In genomic region chr1:202235856-202236837, GRCh38 we compare ENCODE assay signal across 1 cellular context.
TF ChIP-seq lines count a peak whose summit lies in the region.

No MANE protein-coding gene starts in this region.

TF ChIP-seq in HEK293, 187 proteins besides CTCF, POLR2A, EP300 and RAD21 (continued from another document):
- TF ChIP-seq PRDM10 (tag by site-specific recombination; IDR thresholded peaks at IDR 0.05) = peak; percentile 70
- TF ChIP-seq ZNF404 (tag by site-specific recombination; IDR thresholded peaks at IDR 0.05) = no peak
- TF ChIP-seq, protein P1, sequence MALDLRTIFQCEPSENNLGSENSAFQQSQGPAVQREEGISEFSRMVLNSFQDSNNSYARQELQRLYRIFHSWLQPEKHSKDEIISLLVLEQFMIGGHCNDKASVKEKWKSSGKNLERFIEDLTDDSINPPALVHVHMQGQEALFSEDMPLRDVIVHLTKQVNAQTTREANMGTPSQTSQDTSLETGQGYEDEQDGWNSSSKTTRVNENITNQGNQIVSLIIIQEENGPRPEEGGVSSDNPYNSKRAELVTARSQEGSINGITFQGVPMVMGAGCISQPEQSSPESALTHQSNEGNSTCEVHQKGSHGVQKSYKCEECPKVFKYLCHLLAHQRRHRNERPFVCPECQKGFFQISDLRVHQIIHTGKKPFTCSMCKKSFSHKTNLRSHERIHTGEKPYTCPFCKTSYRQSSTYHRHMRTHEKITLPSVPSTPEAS (tag by site-specific recombination; IDR thresholded peaks at IDR 0.05) = no peak
- no peak for TF ChIP-seq ZBTB26 (tag by site-specific recombination; optimal IDR thresholded peaks at IDR 0.05)
- TF ChIP-seq ZNF174 (tag by site-specific recombination; IDR thresholded peaks at IDR 0.05) = no peak
- no peak for TF ChIP-seq HOXD13 (CRISPR knock-in tag; IDR thresholded peaks at IDR 0.05; ENCODE audit: borderline replicate concordance)
- TF ChIP-seq ZNF600 (tag by site-specific recombination; IDR thresholded peaks at IDR 0.05) = peak; percentile 77
- no peak for TF ChIP-seq HOXA7 (CRISPR knock-in tag; IDR thresholded peaks at IDR 0.05; ENCODE audit: borderline replicate concordance)
- TF ChIP-seq ZNF777 (tag by site-specific recombination; IDR thresholded peaks at IDR 0.05; ENCODE audit: borderline replicate concordance) = no peak
- TF ChIP-seq ZNF398 (tag by site-specific recombination; IDR thresholded peaks at IDR 0.05) = no peak
- TF ChIP-seq ZNF561 (tag by site-specific recombination; IDR thresholded peaks at IDR 0.05; ENCODE audit: borderline replicate concordance) = peak; percentile 61; the same call in 1 of the 2 replicates
- no peak for TF ChIP-seq HOXC10 (CRISPR knock-in tag; IDR thresholded peaks at IDR 0.05)
- no peak for TF ChIP-seq BCL11B (tag by site-specific recombination; IDR thresholded peaks at IDR 0.05; ENCODE audit: low read depth)
- TF ChIP-seq ZNF623 (tag by site-specific recombination; IDR thresholded peaks at IDR 0.05) = no peak
- peak; percentile 22; the same call in 1 of the 2 replicates for TF ChIP-seq ZNF24 (tag by site-specific recombination; IDR thresholded peaks at IDR 0.05)
- TF ChIP-seq YY1 (tag by site-specific recombination; IDR thresholded peaks at IDR 0.05) = no peak
- TF ChIP-seq ZNF175 (tag by site-specific recombination; IDR thresholded peaks at IDR 0.05) = no peak
- peak; percentile 49; the same call in 1 of the 2 replicates for TF ChIP-seq HIC1 (tag by site-specific recombination; IDR thresholded peaks at IDR 0.05)
- no peak for TF ChIP-seq ZNF280D (tag by site-specific recombination; IDR thresholded peaks at IDR 0.05)
- 0 out of 2 replicates have a peak, but pooled peaks have one; percentile 48 for TF ChIP-seq ZNF548 (tag by site-specific recombination; IDR thresholded peaks at IDR 0.05)
- TF ChIP-seq ZNF785 (tag by site-specific recombination; IDR thresholded peaks at IDR 0.05) = no peak
- no peak for TF ChIP-seq INSM2 (tag by site-specific recombination; IDR thresholded peaks at IDR 0.05)
- no peak for TF ChIP-seq ZFP41 (tag by site-specific recombination; IDR thresholded peaks at IDR 0.05; ENCODE audit: borderline replicate concordance)
- no peak for TF ChIP-seq ZNF670 (tag by site-specific recombination; IDR thresholded peaks at IDR 0.05; ENCODE audit: low read depth)
- peak; percentile 48; the same call in 1 of the 2 replicates for TF ChIP-seq MZF1 (tag by site-specific recombination; IDR thresholded peaks at IDR 0.05; ENCODE audit: borderline replicate concordance)
- TF ChIP-seq ZNF521 (tag by site-specific recombination; IDR thresholded peaks at IDR 0.05) = no peak
- TF ChIP-seq, protein P2, sequence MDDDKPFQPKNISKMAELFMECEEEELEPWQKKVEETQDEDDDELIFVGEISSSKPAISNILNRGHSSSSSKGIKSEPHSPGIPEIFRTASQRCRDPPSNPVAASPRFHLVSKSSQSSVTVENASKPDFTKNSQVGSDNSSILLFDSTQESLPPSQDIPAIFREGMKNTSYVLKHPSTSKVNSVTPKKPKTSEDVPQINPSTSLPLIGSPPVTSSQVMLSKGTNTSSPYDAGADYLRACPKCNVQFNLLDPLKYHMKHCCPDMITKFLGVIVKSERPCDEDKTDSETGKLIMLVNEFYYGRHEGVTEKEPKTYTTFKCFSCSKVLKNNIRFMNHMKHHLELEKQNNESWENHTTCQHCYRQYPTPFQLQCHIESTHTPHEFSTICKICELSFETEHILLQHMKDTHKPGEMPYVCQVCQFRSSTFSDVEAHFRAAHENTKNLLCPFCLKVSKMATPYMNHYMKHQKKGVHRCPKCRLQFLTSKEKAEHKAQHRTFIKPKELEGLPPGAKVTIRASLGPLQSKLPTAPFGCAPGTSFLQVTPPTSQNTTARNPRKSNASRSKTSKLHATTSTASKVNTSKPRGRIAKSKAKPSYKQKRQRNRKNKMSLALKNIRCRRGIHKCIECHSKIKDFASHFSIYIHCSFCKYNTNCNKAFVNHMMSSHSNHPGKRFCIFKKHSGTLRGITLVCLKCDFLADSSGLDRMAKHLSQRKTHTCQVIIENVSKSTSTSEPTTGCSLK (tag by site-specific recombination; IDR thresholded peaks at IDR 0.05) = no peak
- TF ChIP-seq ZNF16 (tag by site-specific recombination; IDR thresholded peaks at IDR 0.05; ENCODE audit: low read depth) = no peak; the same call in 1 of the 2 replicates
- no peak for TF ChIP-seq KLF7 (tag by site-specific recombination; IDR thresholded peaks at IDR 0.05; ENCODE audit: borderline replicate concordance)
- no peak for TF ChIP-seq ZNF202 (tag by site-specific recombination; IDR thresholded peaks at IDR 0.05; ENCODE audit: borderline replicate concordance)
- no peak for TF ChIP-seq ZNF248 (tag by site-specific recombination; IDR thresholded peaks at IDR 0.05)
- no peak for TF ChIP-seq ZNF19 (tag by site-specific recombination; IDR thresholded peaks at IDR 0.05; ENCODE audit: low read depth)
